7 cellular contexts compared by ENCODE assay signal in genomic region chr1:1307261-1307907, GRCh38. TPM values are rescaled to one million over a fixed set of nuclear protein-coding genes. Genes with fewer than 3 reads are reported as not detected.
A peak's percentile ranks its signal among the peaks of the same experiment; 100 is the strongest.
DNase-seq lines count a peak whose midpoint lies in the region; ATAC-seq, FAIRE-seq and TF ChIP-seq lines count a peak whose summit lies in the region.

No MANE protein-coding gene starts in this region.

- FAIRE-seq in pancreas (lab: Jason Lieb, UNC), result no peak

- peak; percentile 46 for DNase-seq in T1000 (lab: John Stamatoyannopoulos, UW)
- peak; percentile 19 for DNase-seq in fibroblast of the aortic adventitia (ENCODE audit: low read depth)
- peak in 4 of 6 donors; percentile 40 to 77 (median 61) for DNase-seq in pancreas
- no peak for DNase-seq in D341Med (ENCODE audit: low spot score)
- DNase-seq in sciatic nerve (ENCODE audit: low spot score), result no peak

- 1% methylated on average over 65 to 79 of the region's 79 CpGs for WGBS in pancreas, 2 donors

- H3K4me3 ChIP-seq in fibroblast of the aortic adventitia (ENCODE audit: low read depth, low read length), result peak overlapping the region; percentile 74
- peak overlapping the region; percentile 57 to 92 (median 84) for H3K4me3 ChIP-seq in pancreas

- no peaks in the 10 kb centered on the region for H3K27me3 ChIP-seq in pancreas

- ATAC-seq in GM18511 (IDR thresholded peaks at IDR 0.05; ENCODE audit: unreplicated experiment), result peak; percentile 7
- peak; percentile 14 for ATAC-seq in HG02623 (IDR thresholded peaks at IDR 0.05; ENCODE audit: unreplicated experiment)
- no peak for ATAC-seq in pancreas
- no peak for ATAC-seq in sciatic nerve

- peaks cover 0 to 9% (median 7%) of the 10 kb centered on the region in 3 donors for H3K36me3 ChIP-seq in pancreas

- TF ChIP-seq CTCF in fibroblast of the aortic adventitia (IDR thresholded peaks at IDR 0.05; ENCODE audit: insufficient read depth, low read length), result no peak
- TF ChIP-seq CTCF in pancreas (IDR thresholded peaks at IDR 0.05), result no peak

- H3K9me3 ChIP-seq in pancreas, result no peaks in the 10 kb centered on the region

- intact Hi-C loops in pancreas (cut with DNase I), result no loop called here
- intact Hi-C loops in sciatic nerve (cut with DNase I), result no loop called here

- peak overlapping the region in 3 of 4 donors; percentile 27 to 97 (median 41) for H3K27ac ChIP-seq in pancreas

- H3K4me1 ChIP-seq in pancreas, result peaks cover 7 to 28% (median 24%) of the 10 kb centered on the region in 3 donors

RNA-seq across cellular contexts. Expression of gene ACAP3, which starts 0.3 kb away (rescaled TPM):
- 43.2 and 106 TPM in 2 replicates for total RNA-seq in fibroblast of the aortic adventitia (ENCODE audit: low replicate concordance)
- 10 to 100 TPM; 15.2 to 31.4 (median 18.7) TPM for total RNA-seq in pancreas
- polyA plus RNA-seq in pancreas, result 100 to 1,000 TPM in 1 of 2 donors, 10 to 100 TPM in 1; 76.0 to 133 TPM
- 74.7 TPM for total RNA-seq in sciatic nerve

RNA-seq across cellular contexts. Expression of gene PUSL1, which starts 1.0 kb away (rescaled TPM):
- total RNA-seq in fibroblast of the aortic adventitia (ENCODE audit: low replicate concordance), result 21.3 and 25.9 TPM in 2 replicates
- 10 to 100 TPM in 2 of 6 donors, 1 to 10 TPM in 4; 7.5 to 11.3 (median 9.7) TPM for total RNA-seq in pancreas
- 10 to 100 TPM; 14.6 to 23.2 TPM for polyA plus RNA-seq in pancreas
- total RNA-seq in sciatic nerve, result 11.3 TPM

RNA-seq across cellular contexts. Expression of gene INTS11, which starts 17.1 kb away (rescaled TPM):
- total RNA-seq in fibroblast of the aortic adventitia (ENCODE audit: low replicate concordance) (35.0 and 53.1 TPM in 2 replicates), pancreas (10 to 100 TPM; 33.4 to 60.5 (median 56.8) TPM), sciatic nerve (111 TPM)
- polyA plus RNA-seq in pancreas, result 100 to 1,000 TPM; 268 to 311 TPM

RNA-seq across cellular contexts. Expression of gene CPTP, which starts 17.2 kb away (rescaled TPM):
- total RNA-seq in fibroblast of the aortic adventitia (ENCODE audit: low replicate concordance) (9.4 and 17.7 TPM in 2 replicates), pancreas (10 to 100 TPM in 5 of 6 donors, 1 to 10 TPM in 1; 8.0 to 14.8 (median 10.7) TPM), sciatic nerve (15.7 TPM)
- 10 to 100 TPM; 11.3 to 22.0 TPM for polyA plus RNA-seq in pancreas

RNA-seq across cellular contexts. Expression of gene TAS1R3, which starts 23.7 kb away (rescaled TPM):
- 0.09 and 0.57 TPM in 2 replicates for total RNA-seq in fibroblast of the aortic adventitia (ENCODE audit: low replicate concordance)
- total RNA-seq in pancreas, result under 1 TPM; 0.04 to 0.41 (median 0.08) TPM
- polyA plus RNA-seq in pancreas, result under 1 TPM; 0.21 to 0.34 TPM
- 0.49 TPM for total RNA-seq in sciatic nerve

Comparison
In these comparisons a context has a peak if more than half of its experiments do, and no peak if none do; other contexts are left out.
1. ATAC-seq: peak in GM18511 (single experiment) and HG02623 (single experiment); none in pancreas (0 of 4) and sciatic nerve (single experiment).
2. DNase-seq: peak in T1000 (single experiment), fibroblast of the aortic adventitia (single experiment) and pancreas (4 of 6); none in D341Med (single experiment) and sciatic nerve (single experiment).